19 cellular contexts compared by ENCODE assay signal in genomic region chr5:92019376-92019990, GRCh38.
DNase-seq lines count a peak whose midpoint lies in the region; ATAC-seq and TF ChIP-seq lines count a peak whose summit lies in the region.
"Had no signal": no experiment of that assay in that cellular context is flagged by ENCODE, and none has a peak within 500 bp of the region (broad histone marks: within the 10 kb centered on the region; RNA-seq: fewer than 3 reads in every experiment).

No MANE protein-coding gene starts in this region.

- no peak overlapping the region for H4K5ac ChIP-seq in IMR-90 (ENCODE audit: low read depth, low read length)

- H3K4me2 ChIP-seq in IMR-90 (ENCODE audit: low read depth, low read length) (peak overlapping the region; percentile 56; the same call in 1 of the 2 replicates), SK-N-SH (peak overlapping the region; percentile 35)

- no peak overlapping the region for H3K56ac ChIP-seq in IMR-90 (ENCODE audit: extremely low read depth, insufficient read depth, low read length)

- H3K79me2 ChIP-seq in SK-N-SH (ENCODE audit: insufficient read depth), result no peaks in the 10 kb centered on the region

- no peak overlapping the region for H3K23ac ChIP-seq in IMR-90 (ENCODE audit: low read depth, low read length)

- no peaks in the 10 kb centered on the region for H3K9me3 Mint-ChIP-seq in activated naive CD4-positive, alpha-beta T cell treated with anti-CD3 and anti-CD28 coated beads, Interleukin-2, amount 10 ng/mL, durations not matched to agents 7 days and 5 days
- H3K9me3 Mint-ChIP-seq in stimulated activated memory B cell treated with anti-CD40 and anti-IgM and Interleukin-4, amounts not matched to agents 10 μg/mL and 1 μg/mL and 100 μg/mL, for 72 hours, result peaks cover 2% of the 10 kb centered on the region
- H3K9me3 Mint-ChIP-seq: activated T-helper 2 cell treated with anti-CD3 and anti-CD28 coated beads, Interferon-gamma antibody, Interleukin-2, Interleukin-4, amounts not matched to agents 10 μg/mL and 5 μg/mL and 100 μg/mL, durations not matched to agents 14 hours and 24 hours and 36 hours had no signal

- TF ChIP-seq CTCF in IMR-90 (conservative IDR thresholded peaks at IDR 0.05; ENCODE audit: low read depth, low read length) (no peak), SK-N-SH (IDR thresholded peaks at IDR 0.05) (no peak), upper lobe of right lung (IDR thresholded peaks at IDR 0.05) (no peak)

- H3K9ac ChIP-seq in IMR-90 (ENCODE audit: low read depth, low read length) (no peak overlapping the region), SK-N-SH (no peak overlapping the region; the same call in 1 of the 2 replicates)

- no CpG with 5 or more reads among the region's 2 CpGs for WGBS in IMR-90 (ENCODE audit: extremely low coverage in 2 of 2, insufficient read length in 1 of 2), 2 experiments
- 41% methylated on average over 2 of the region's 2 CpGs for WGBS in SK-N-SH (ENCODE audit: low lambda C conversion rate)

- H3K4me3 ChIP-seq in IMR-90 (ENCODE audit: insufficient read depth, low read depth, low read length), result no peak overlapping the region
- no peak overlapping the region for H3K4me3 ChIP-seq in SK-N-SH (ENCODE audit: low read depth in 2 of 2, low read length in 1 of 2)
- no peak overlapping the region for H3K4me3 ChIP-seq in upper lobe of right lung
- H3K4me3 ChIP-seq: esophagus squamous epithelium, skin epidermis, uterus had no signal

- H3K4me3 Mint-ChIP-seq in activated naive CD4-positive, alpha-beta T cell treated with anti-CD3 and anti-CD28 coated beads, Interleukin-2, amount 10 ng/mL, durations not matched to agents 7 days and 5 days, result no peak overlapping the region
- no peak overlapping the region for H3K4me3 Mint-ChIP-seq in stimulated activated memory B cell treated with anti-CD40 and anti-IgM and Interleukin-4, amounts not matched to agents 10 μg/mL and 1 μg/mL and 100 μg/mL, for 72 hours

- no peaks in the 10 kb centered on the region for H3K36me3 Mint-ChIP-seq in activated naive CD4-positive, alpha-beta T cell treated with anti-CD3 and anti-CD28 coated beads, Interleukin-2, amount 10 ng/mL, durations not matched to agents 7 days and 5 days
- H3K36me3 Mint-ChIP-seq in stimulated activated memory B cell treated with anti-CD40 and anti-IgM and Interleukin-4, amounts not matched to agents 10 μg/mL and 1 μg/mL and 100 μg/mL, for 72 hours, result no peaks in the 10 kb centered on the region

- TF ChIP-seq EP300 in SK-N-SH (IDR thresholded peaks at IDR 0.05; ENCODE audit: borderline replicate concordance in 1 of 2, low read depth in 1 of 2, low read length in 1 of 2), result peak in 1 of 2 experiments; percentile 95; a peak in 2 of 4 replicates

- peak overlapping the region; percentile 52; the same call in 1 of the 2 replicates for H2BK120ac ChIP-seq in IMR-90 (ENCODE audit: low read depth, low read length)

- BruUV-seq in IMR-90 (replicated peaks; lab: Mats Ljungman, UMichigan), result no TSS peak

- peaks cover 3% of the 10 kb centered on the region; the same call in 1 of the 2 replicates for H3K9me1 ChIP-seq in IMR-90 (ENCODE audit: insufficient read depth, low read length)

- no peaks in the 10 kb centered on the region for H3K9me2 ChIP-seq in SK-N-SH

- H3K14ac ChIP-seq in IMR-90 (replicated peaks; ENCODE audit: low read depth, low read length), result no peak overlapping the region

- H3K4ac ChIP-seq in IMR-90 (ENCODE audit: low read depth, low read length), result peak overlapping the region; percentile 39; the same call in 1 of the 2 replicates

- H3K36me3 ChIP-seq in IMR-90 (ENCODE audit: control insufficient read depth, insufficient read depth, low read length) (no peaks in the 10 kb centered on the region), SK-N-SH (replicated peaks in 1 of 2; ENCODE audit: control insufficient read depth in 1 of 2, insufficient read depth in 2 of 2, low read length in 1 of 2) (no peaks in the 10 kb centered on the region), upper lobe of right lung (no peaks in the 10 kb centered on the region)
- H3K36me3 ChIP-seq: esophagus squamous epithelium, uterus had no signal

- no peak overlapping the region for H2AK5ac ChIP-seq in IMR-90 (ENCODE audit: low read depth, low read length)

- peaks cover 25% of the 10 kb centered on the region for H3F3A ChIP-seq in SK-N-SH (replicated peaks; ENCODE audit: insufficient read depth)

- dilution Hi-C loops in IMR-90 (cut with HindIII; ENCODE audit: low sequenced_read_pairs, unreplicated experiment), result no loop called here

- H2AFZ ChIP-seq in IMR-90 (replicated peaks; ENCODE audit: low read length, poor library complexity), result no peak overlapping the region
- 0 out of 2 replicates have a peak overlapping the region, but pooled peaks have one; percentile 38 for H2AFZ ChIP-seq in SK-N-SH (ENCODE audit: low read depth)

- peak overlapping the region; percentile 33; the same call in 1 of the 2 replicates for H2BK20ac ChIP-seq in IMR-90 (ENCODE audit: low read depth, low read length)

- peak overlapping the region; percentile 58 for H2BK5ac ChIP-seq in IMR-90 (ENCODE audit: low read depth, low read length, poor library complexity, severe bottlenecking)

- H3K27ac ChIP-seq in IMR-90 (ENCODE audit: insufficient read depth, low read length), result no peak overlapping the region
- peak overlapping the region; percentile 69 to 74 for H3K27ac ChIP-seq in SK-N-SH (ENCODE audit: low read depth in 2 of 2, low read length in 1 of 2)
- no peak overlapping the region for H3K27ac ChIP-seq in upper lobe of right lung
- H3K27ac ChIP-seq: esophagus squamous epithelium, skin epidermis, uterus, VCaP had no signal

- H4K8ac ChIP-seq in IMR-90 (ENCODE audit: low read depth in 2 of 2, low read length in 2 of 2), result peak overlapping the region; percentile 4 to 26; a peak in 3 of 4 replicates

- POLR2A ChIA-PET in IMR-90 (lab: Charles Lee; ENCODE audit: unreplicated experiment), result no interaction called here
- POLR2A ChIA-PET in SK-N-SH (lab: Yijun Ruan, JAX), result no interaction called here

- H3K27me3 ChIP-seq in IMR-90 (ENCODE audit: control insufficient read depth, insufficient read depth, low read length) (no peaks in the 10 kb centered on the region), SK-N-SH (ENCODE audit: insufficient read depth) (no peaks in the 10 kb centered on the region), upper lobe of right lung (no peaks in the 10 kb centered on the region)
- H3K27me3 ChIP-seq: esophagus squamous epithelium, uterus had no signal

- no peaks in the 10 kb centered on the region for H3K4me1 Mint-ChIP-seq in activated naive CD4-positive, alpha-beta T cell treated with anti-CD3 and anti-CD28 coated beads, Interleukin-2, amount 10 ng/mL, durations not matched to agents 7 days and 5 days
- H3K4me1 Mint-ChIP-seq in stimulated activated memory B cell treated with anti-CD40 and anti-IgM and Interleukin-4, amounts not matched to agents 10 μg/mL and 1 μg/mL and 100 μg/mL, for 72 hours, result no peaks in the 10 kb centered on the region

- intact Hi-C loops in IMR-90 (cut with micrococcal nuclease) (no loop called here), upper lobe of right lung (cut with DNase I) (no loop called here)

- ATAC-seq in GM18505 (IDR thresholded peaks at IDR 0.05; ENCODE audit: unreplicated experiment) (peak; percentile 60), IMR-90 (ENCODE audit: low read depth) (no peak), upper lobe of right lung (no peak)
- ATAC-seq in stimulated activated memory B cell treated with anti-CD40 and anti-IgM and Interleukin-4, amounts not matched to agents 10 μg/mL and 1 μg/mL and 100 μg/mL, for 72 hours, result no peak

- no peak overlapping the region for H2AK9ac ChIP-seq in IMR-90 (replicated peaks; ENCODE audit: low read depth, low read length, poor library complexity)

- H3K18ac ChIP-seq in IMR-90 (ENCODE audit: low read depth, low read length), result peak overlapping the region; percentile 46

- TF ChIP-seq POLR2A in GM18505 (IDR thresholded peaks at IDR 0.05; ENCODE audit: borderline replicate concordance, extremely low read depth, insufficient read depth, insufficient read length) (no peak), IMR-90 (IDR thresholded peaks at IDR 0.05; ENCODE audit: low read depth, low read length) (no peak)

- no peak overlapping the region for H4K91ac ChIP-seq in IMR-90 (ENCODE audit: insufficient read depth, low read depth, low read length)

- no peak overlapping the region for H3K27ac Mint-ChIP-seq in activated naive CD4-positive, alpha-beta T cell treated with anti-CD3 and anti-CD28 coated beads, Interleukin-2, amount 10 ng/mL, durations not matched to agents 7 days and 5 days
- H3K27ac Mint-ChIP-seq in stimulated activated memory B cell treated with anti-CD40 and anti-IgM and Interleukin-4, amounts not matched to agents 10 μg/mL and 1 μg/mL and 100 μg/mL, for 72 hours, result no peak overlapping the region
- H3K27ac Mint-ChIP-seq: activated T-helper 2 cell treated with anti-CD3 and anti-CD28 coated beads, Interferon-gamma antibody, Interleukin-2, Interleukin-4, amounts not matched to agents 10 μg/mL and 5 μg/mL and 100 μg/mL, durations not matched to agents 14 hours and 24 hours and 36 hours had no signal

- H3K27me3 Mint-ChIP-seq in activated naive CD4-positive, alpha-beta T cell treated with anti-CD3 and anti-CD28 coated beads, Interleukin-2, amount 10 ng/mL, durations not matched to agents 7 days and 5 days, result no peaks in the 10 kb centered on the region
- H3K27me3 Mint-ChIP-seq in stimulated activated memory B cell treated with anti-CD40 and anti-IgM and Interleukin-4, amounts not matched to agents 10 μg/mL and 1 μg/mL and 100 μg/mL, for 72 hours, result no peaks in the 10 kb centered on the region

- TF ChIP-seq RAD21 in IMR-90 (IDR thresholded peaks at IDR 0.05; ENCODE audit: low read length) (no peak), SK-N-SH (IDR thresholded peaks at IDR 0.05; ENCODE audit: low read length) (no peak)

- DNase-seq in IMR-90 (peak; percentile 30), SK-N-SH (no peak), kidney glomerular epithelial cell (lab: John Stamatoyannopoulos, UW) (peak; percentile 39), upper lobe of right lung (no peak), DMS79 (lab: John Stamatoyannopoulos, UW) (no peak)
- DNase-seq in activated naive CD4-positive, alpha-beta T cell treated with anti-CD3 and anti-CD28 coated beads, Interleukin-2, amount 10 ng/mL, durations not matched to agents 7 days and 5 days, result no peak
- DNase-seq: activated CD8-positive, alpha-beta memory T cell treated with anti-CD3 and anti-CD28 coated beads for 24 hours; C1 segment of cervical spinal cord; DND-41; esophagus squamous epithelium; hypothalamus; NCI-H2081; stimulated activated naive CD4-positive, alpha-beta T cell treated with Interleukin-2 at 50 U/mL for 16 hours; uterus had no signal

- CTCF ChIA-PET in IMR-90 (lab: Yijun Ruan, JAX) (no interaction called here), SK-N-SH (lab: Yijun Ruan, JAX) (interaction anchor here (0.6 to 1.3 kb wide), 2 partner anchors 10 to 931 kb away, joined by 3 read pairs; no protein-coding TSS in a partner anchor)
- CTCF ChIA-PET in activated naive CD4-positive, alpha-beta T cell treated with anti-CD3 and anti-CD28 coated beads, Interleukin-2, amount 10 ng/mL, durations not matched to agents 7 days and 5 days (lab: Charles Lee), result no interaction called here

- H3K9me3 ChIP-seq in IMR-90 (ENCODE audit: control insufficient read depth, insufficient read depth, low read length), result no peaks in the 10 kb centered on the region
- H3K9me3 ChIP-seq in SK-N-SH, result no peaks in the 10 kb centered on the region
- no peaks in the 10 kb centered on the region for H3K9me3 ChIP-seq in upper lobe of right lung
- H3K9me3 ChIP-seq: esophagus squamous epithelium, uterus had no signal

- H4K20me1 ChIP-seq in IMR-90 (ENCODE audit: insufficient read depth, low read length) (no peaks in the 10 kb centered on the region), SK-N-SH (ENCODE audit: insufficient read depth) (no peaks in the 10 kb centered on the region)

- no peaks in the 10 kb centered on the region for H3K79me1 ChIP-seq in IMR-90 (ENCODE audit: low read depth in 1 of 2, low read length in 2 of 2)

- 0 out of 3 replicates have a peak overlapping the region, but pooled peaks have one; percentile 19 for H2BK15ac ChIP-seq in IMR-90 (ENCODE audit: low read depth, low read length)

- in situ Hi-C loops in IMR-90 (cut with MboI; ENCODE audit: low sequenced_read_pairs), result no loop called here

- H3K4me1 ChIP-seq in IMR-90 (ENCODE audit: control insufficient read depth, insufficient read depth, low read length), result peaks cover 6% of the 10 kb centered on the region
- peaks cover 2 to 23% of the 10 kb centered on the region in 2 experiments; a peak in 3 of 4 replicates for H3K4me1 ChIP-seq in SK-N-SH (ENCODE audit: control insufficient read depth in 1 of 2, insufficient read depth in 2 of 2, low read depth in 1 of 2, low read length in 1 of 2)
- H3K4me1 ChIP-seq in upper lobe of right lung, result no peaks in the 10 kb centered on the region
- H3K4me1 ChIP-seq: esophagus squamous epithelium, uterus had no signal

Comparison
In these comparisons a context has a peak if more than half of its experiments do, and no peak if none do; other contexts are left out.
1. DNase-seq: peak in IMR-90 (single experiment) and kidney glomerular epithelial cell (single experiment); none in SK-N-SH (single experiment), upper lobe of right lung (single experiment), activated naive CD4-positive, alpha-beta T cell treated with anti-CD3 and anti-CD28 coated beads, Interleukin-2, amount 10 ng/mL, durations not matched to agents 7 days and 5 days (single experiment) and DMS79 (single experiment).
2. H3K27ac ChIP-seq: peak in SK-N-SH (2 of 2); none in IMR-90 (single experiment) and upper lobe of right lung (single experiment).